ENCODE assay signal across 24 cellular contexts in genomic region chr4:137749466-137749865, GRCh38.
DNase-seq lines count a peak whose midpoint lies in the region; ATAC-seq, FAIRE-seq and TF ChIP-seq lines count a peak whose summit lies in the region.
"Had no signal": no experiment of that assay in that cellular context is flagged by ENCODE, and none has a peak within 500 bp of the region (broad histone marks: within the 10 kb centered on the region; RNA-seq: fewer than 3 reads in every experiment).

No MANE protein-coding gene starts in this region.

- H3K9me3 ChIP-seq in lower lobe of right lung: no peaks in the 10 kb centered on the region
- H3K9me3 ChIP-seq: pancreas, right lobe of liver, SJCRH30 had no signal

- no peak for ATAC-seq in lower lobe of right lung
- ATAC-seq: activated T-helper 17 cell treated with anti-CD3 and anti-CD28 coated beads, Interleukin-2, amount 50 U/mL, for 72 hours; K562; left cardiac atrium; natural killer cell; pancreas; right lobe of liver; stimulated activated memory B cell treated with anti-CD40 and anti-IgM and Interleukin-4, amounts not matched to agents 10 μg/mL and 1 μg/mL and 100 μg/mL, for 72 hours had no signal

- H3K4me3 ChIP-seq in bronchial epithelial cell (ENCODE audit: low read depth, low read length) (no peak overlapping the region), lower lobe of right lung (no peak overlapping the region)
- H3K4me3 ChIP-seq: K562, pancreas, PC-9, right lobe of liver, SJCRH30 had no signal

- no peaks in the 10 kb centered on the region for H3K4me1 ChIP-seq in lower lobe of right lung
- H3K4me1 ChIP-seq: pancreas, right lobe of liver, SJCRH30 had no signal

- no peak for FAIRE-seq in bronchial epithelial cell (lab: Jason Lieb, UNC)
- FAIRE-seq: K562 had no signal

- TF ChIP-seq CTCF in bronchial epithelial cell (IDR thresholded peaks at IDR 0.05; ENCODE audit: insufficient read depth, low read length, severe bottlenecking) (no peak), lower lobe of right lung (IDR thresholded peaks at IDR 0.05) (no peak)

- DNase-seq in EH (ENCODE audit: low read depth): peak; percentile 49
- DNase-seq in LHCN-M2 (ENCODE audit: low read depth): peak; percentile 18
- peak; percentile 15 for DNase-seq in bronchial epithelial cell (ENCODE audit: low read depth)
- peak; percentile 81 for DNase-seq in iris pigment epithelial cell (ENCODE audit: low read depth)
- no peak for DNase-seq in NCI-H2081 treated with DMSO at 0.1 percent for 48 hours (lab: John Stamatoyannopoulos, UW)
- DNase-seq in stimulated activated CD8-positive, alpha-beta memory T cell treated with anti-CD3 and anti-CD28 coated beads, Interleukin-4, amount 100 ng/mL, for 48 hours: no peak
- no peak for DNase-seq in lower lobe of right lung
- DNase-seq: activated CD4-positive, alpha-beta T cell treated with anti-CD3 and anti-CD28 coated beads, Interleukin-2, amount 10 ng/mL, durations not matched to agents 24 days and 14 days; activated naive CD8-positive, alpha-beta T cell treated with anti-CD3 and anti-CD28 coated beads, Interleukin-2, amount 10 ng/mL, durations not matched to agents 7 days and 5 days; CD4-positive, alpha-beta memory T cell; DMS53; left cardiac atrium; natural killer cell; NCI-H187; NCI-H345; NCI-H82; pancreas; PC-9; right lobe of liver; SJCRH30; T-helper 2 cell had no signal

- intact Hi-C loops in lower lobe of right lung (cut with DNase I): no loop called here

- H3K27ac ChIP-seq in lower lobe of right lung: no peak overlapping the region
- H3K27ac ChIP-seq: pancreas, PC-9, right lobe of liver, SJCRH30 had no signal

- H3K27me3 ChIP-seq in bronchial epithelial cell (ENCODE audit: control insufficient read depth, insufficient read depth, low read length): no peaks in the 10 kb centered on the region
- H3K27me3 ChIP-seq in lower lobe of right lung (ENCODE audit: low read depth): no peaks in the 10 kb centered on the region
- H3K27me3 ChIP-seq: pancreas, right lobe of liver, SJCRH30 had no signal

- H3K36me3 ChIP-seq in bronchial epithelial cell (ENCODE audit: control insufficient read depth, insufficient read depth, low read length): no peaks in the 10 kb centered on the region
- no peaks in the 10 kb centered on the region for H3K36me3 ChIP-seq in lower lobe of right lung
- H3K36me3 ChIP-seq: pancreas, right lobe of liver, SJCRH30 had no signal

Comparison
In these comparisons a context has a peak if more than half of its experiments do, and no peak if none do; other contexts are left out.
1. DNase-seq: peak in EH (single experiment), LHCN-M2 (single experiment), bronchial epithelial cell (single experiment) and iris pigment epithelial cell (single experiment); none in NCI-H2081 treated with DMSO at 0.1 percent for 48 hours (single experiment), stimulated activated CD8-positive, alpha-beta memory T cell treated with anti-CD3 and anti-CD28 coated beads, Interleukin-4, amount 100 ng/mL, for 48 hours (single experiment) and lower lobe of right lung (single experiment).